Comparison of ENCODE assay signal across 1 cellular context in the genomic region with DNA sequence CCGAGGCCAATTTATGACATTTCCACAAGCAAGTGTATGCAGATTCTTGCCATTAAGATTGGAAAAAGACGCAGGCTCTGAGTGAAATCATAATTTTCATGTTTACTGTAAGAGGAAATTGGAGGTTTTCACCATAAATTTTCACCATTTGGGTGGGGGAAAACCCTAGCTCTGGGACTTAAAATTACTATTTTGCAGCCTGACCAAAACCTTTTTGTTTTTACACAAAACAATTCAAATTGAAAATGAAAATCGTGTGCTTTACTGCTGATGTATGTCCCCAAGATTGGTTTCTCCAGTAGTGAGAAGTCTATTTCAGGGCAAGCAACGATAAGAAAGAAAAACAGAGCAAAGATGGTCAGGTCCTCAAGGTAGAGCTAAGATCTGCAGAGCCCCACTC.
TF ChIP-seq lines count a peak whose summit lies in the region.

No MANE protein-coding gene starts in this region.

TF ChIP-seq in IMR-90, 13 proteins besides CTCF, POLR2A, EP300 and RAD21 (continued from another document):
- TF ChIP-seq NFE2L2 (IDR thresholded peaks at IDR 0.05; ENCODE audit: low read depth, low read length) (no peak), RCOR1 (IDR thresholded peaks at IDR 0.05; ENCODE audit: insufficient replicate concordance, low read length) (no peak), MXI1 (IDR thresholded peaks at IDR 0.05; ENCODE audit: borderline replicate concordance, low read depth, low read length) (no peak)
